1 cellular context compared by ENCODE assay signal in the genomic region with DNA sequence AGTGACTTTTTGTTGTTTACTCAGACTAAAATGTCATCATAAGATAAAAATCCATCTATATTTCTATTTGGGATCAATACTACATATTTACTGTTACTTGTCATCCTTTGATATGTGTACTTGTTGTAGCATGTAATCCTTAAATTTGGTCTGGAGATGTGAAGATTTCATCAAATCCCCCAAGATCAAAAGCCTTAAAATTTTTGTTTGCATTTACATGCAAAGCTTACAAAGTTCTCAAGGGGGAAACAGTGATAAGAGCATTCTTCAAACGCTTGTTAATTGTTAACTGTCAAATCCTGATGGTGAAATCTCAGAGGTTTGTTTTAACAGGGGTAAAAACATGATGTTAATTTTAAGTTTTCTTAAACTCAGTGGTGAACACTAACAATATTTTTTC.
A peak's percentile ranks its signal among the peaks of the same experiment; 100 is the strongest.
TF ChIP-seq lines count a peak whose summit lies in the region.

No MANE protein-coding gene starts in this region.

TF ChIP-seq in HepG2, 621 proteins besides CTCF, POLR2A, EP300 and RAD21 (continued from another document):
- TF ChIP-seq, protein P1, sequence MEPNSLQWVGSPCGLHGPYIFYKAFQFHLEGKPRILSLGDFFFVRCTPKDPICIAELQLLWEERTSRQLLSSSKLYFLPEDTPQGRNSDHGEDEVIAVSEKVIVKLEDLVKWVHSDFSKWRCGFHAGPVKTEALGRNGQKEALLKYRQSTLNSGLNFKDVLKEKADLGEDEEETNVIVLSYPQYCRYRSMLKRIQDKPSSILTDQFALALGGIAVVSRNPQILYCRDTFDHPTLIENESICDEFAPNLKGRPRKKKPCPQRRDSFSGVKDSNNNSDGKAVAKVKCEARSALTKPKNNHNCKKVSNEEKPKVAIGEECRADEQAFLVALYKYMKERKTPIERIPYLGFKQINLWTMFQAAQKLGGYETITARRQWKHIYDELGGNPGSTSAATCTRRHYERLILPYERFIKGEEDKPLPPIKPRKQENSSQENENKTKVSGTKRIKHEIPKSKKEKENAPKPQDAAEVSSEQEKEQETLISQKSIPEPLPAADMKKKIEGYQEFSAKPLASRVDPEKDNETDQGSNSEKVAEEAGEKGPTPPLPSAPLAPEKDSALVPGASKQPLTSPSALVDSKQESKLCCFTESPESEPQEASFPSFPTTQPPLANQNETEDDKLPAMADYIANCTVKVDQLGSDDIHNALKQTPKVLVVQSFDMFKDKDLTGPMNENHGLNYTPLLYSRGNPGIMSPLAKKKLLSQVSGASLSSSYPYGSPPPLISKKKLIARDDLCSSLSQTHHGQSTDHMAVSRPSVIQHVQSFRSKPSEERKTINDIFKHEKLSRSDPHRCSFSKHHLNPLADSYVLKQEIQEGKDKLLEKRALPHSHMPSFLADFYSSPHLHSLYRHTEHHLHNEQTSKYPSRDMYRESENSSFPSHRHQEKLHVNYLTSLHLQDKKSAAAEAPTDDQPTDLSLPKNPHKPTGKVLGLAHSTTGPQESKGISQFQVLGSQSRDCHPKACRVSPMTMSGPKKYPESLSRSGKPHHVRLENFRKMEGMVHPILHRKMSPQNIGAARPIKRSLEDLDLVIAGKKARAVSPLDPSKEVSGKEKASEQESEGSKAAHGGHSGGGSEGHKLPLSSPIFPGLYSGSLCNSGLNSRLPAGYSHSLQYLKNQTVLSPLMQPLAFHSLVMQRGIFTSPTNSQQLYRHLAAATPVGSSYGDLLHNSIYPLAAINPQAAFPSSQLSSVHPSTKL (CRISPR knock-in tag; IDR thresholded peaks at IDR 0.05) = peak; percentile 78
- TF ChIP-seq, protein P2, sequence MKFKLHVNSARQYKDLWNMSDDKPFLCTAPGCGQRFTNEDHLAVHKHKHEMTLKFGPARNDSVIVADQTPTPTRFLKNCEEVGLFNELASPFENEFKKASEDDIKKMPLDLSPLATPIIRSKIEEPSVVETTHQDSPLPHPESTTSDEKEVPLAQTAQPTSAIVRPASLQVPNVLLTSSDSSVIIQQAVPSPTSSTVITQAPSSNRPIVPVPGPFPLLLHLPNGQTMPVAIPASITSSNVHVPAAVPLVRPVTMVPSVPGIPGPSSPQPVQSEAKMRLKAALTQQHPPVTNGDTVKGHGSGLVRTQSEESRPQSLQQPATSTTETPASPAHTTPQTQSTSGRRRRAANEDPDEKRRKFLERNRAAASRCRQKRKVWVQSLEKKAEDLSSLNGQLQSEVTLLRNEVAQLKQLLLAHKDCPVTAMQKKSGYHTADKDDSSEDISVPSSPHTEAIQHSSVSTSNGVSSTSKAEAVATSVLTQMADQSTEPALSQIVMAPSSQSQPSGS (CRISPR knock-in tag; IDR thresholded peaks at IDR 0.05) = peak; percentile 62; the same call in 1 of the 2 replicates
- TF ChIP-seq, protein P3, sequence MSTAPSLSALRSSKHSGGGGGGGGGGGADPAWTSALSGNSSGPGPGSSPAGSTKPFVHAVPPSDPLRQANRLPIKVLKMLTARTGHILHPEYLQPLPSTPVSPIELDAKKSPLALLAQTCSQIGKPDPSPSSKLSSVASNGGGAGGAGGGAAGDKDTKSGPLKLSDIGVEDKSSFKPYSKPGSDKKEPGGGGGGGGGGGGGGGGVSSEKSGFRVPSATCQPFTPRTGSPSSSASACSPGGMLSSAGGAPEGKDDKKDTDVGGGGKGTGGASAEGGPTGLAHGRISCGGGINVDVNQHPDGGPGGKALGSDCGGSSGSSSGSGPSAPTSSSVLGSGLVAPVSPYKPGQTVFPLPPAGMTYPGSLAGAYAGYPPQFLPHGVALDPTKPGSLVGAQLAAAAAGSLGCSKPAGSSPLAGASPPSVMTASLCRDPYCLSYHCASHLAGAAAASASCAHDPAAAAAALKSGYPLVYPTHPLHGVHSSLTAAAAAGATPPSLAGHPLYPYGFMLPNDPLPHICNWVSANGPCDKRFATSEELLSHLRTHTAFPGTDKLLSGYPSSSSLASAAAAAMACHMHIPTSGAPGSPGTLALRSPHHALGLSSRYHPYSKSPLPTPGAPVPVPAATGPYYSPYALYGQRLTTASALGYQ (CRISPR knock-in tag; IDR thresholded peaks at IDR 0.05) = peak; percentile 98
- peak; percentile 56; the same call in 1 of the 2 replicates for TF ChIP-seq PITX1 (CRISPR knock-in tag; IDR thresholded peaks at IDR 0.05)
- no peak for TF ChIP-seq ZNF607 (CRISPR knock-in tag; IDR thresholded peaks at IDR 0.05; ENCODE audit: borderline replicate concordance)
